ENCODE assay signal across 24 cellular contexts in genomic region chr6:161067749-161068148, GRCh38.
DNase-seq lines count a peak whose midpoint lies in the region; ATAC-seq, FAIRE-seq and TF ChIP-seq lines count a peak whose summit lies in the region.
"Had no signal": no experiment of that assay in that cellular context is flagged by ENCODE, and none has a peak within 500 bp of the region (broad histone marks: within the 10 kb centered on the region; RNA-seq: fewer than 3 reads in every experiment).

No MANE protein-coding gene starts in this region.

- intact Hi-C loops in testis (cut with DNase I; ENCODE audit: low total_unique reads), result no loop called here

- no peak for ATAC-seq in HG03175 (IDR thresholded peaks at IDR 0.05; ENCODE audit: unreplicated experiment)
- ATAC-seq: activated CD4-positive, CD25-positive, alpha-beta regulatory T cell treated with anti-CD3 and anti-CD28 coated beads, Interleukin-2, amount 50 U/mL, for 24 hours; activated CD8-positive, alpha-beta T cell treated with anti-CD3 and anti-CD28 coated beads, Interleukin-2, amount 10 ng/mL, durations not matched to agents 7 days and 5 days; activated naive CD8-positive, alpha-beta T cell treated with anti-CD3 and anti-CD28 coated beads, Interleukin-2, amount 50 U/mL, for 24 hours; CD8-positive, alpha-beta T cell; psoas muscle; T-cell had no signal

- no peaks in the 10 kb centered on the region for H3K36me3 ChIP-seq in testis (ENCODE audit: low read depth, missing control alignments)
- H3K36me3 ChIP-seq in suprapubic skin, result peaks cover 9% of the 10 kb centered on the region

- TF ChIP-seq CTCF in testis (IDR thresholded peaks at IDR 0.05), result no peak
- no peak for TF ChIP-seq CTCF in suprapubic skin (IDR thresholded peaks at IDR 0.05)

- DNase-seq in NCI-H2107 treated with DMSO at 0.1 percent for 48 hours (lab: John Stamatoyannopoulos, UW; ENCODE audit: unreplicated experiment) (peak; percentile 56), NCI-H2107 (lab: John Stamatoyannopoulos, UW) (no peak), NCI-H1436 treated with DMSO at 0.1 percent for 48 hours (lab: John Stamatoyannopoulos, UW) (peak; percentile 66), NCI-H524 treated with DMSO at 0.1 percent for 48 hours (lab: John Stamatoyannopoulos, UW) (peak; percentile 68), frontal cortex (ENCODE audit: low spot score in 2 of 2) (no peak), testis (no peak), suprapubic skin (ENCODE audit: low spot score in 2 of 2) (no peak)
- DNase-seq: 8988T; activated CD8-positive, alpha-beta T cell treated with anti-CD3 and anti-CD28 coated beads, Interleukin-2, amount 10 ng/mL, durations not matched to agents 7 days and 5 days; activated gamma-delta T cell; activated naive CD8-positive, alpha-beta T cell treated with anti-CD3 and anti-CD28 coated beads, Interleukin-2, amount 50 U/mL, for 24 hours; activated T-cell treated with anti-CD3 and anti-CD28 coated beads, Interleukin-2, amount 50 U/mL, for 1 hour; CD8-positive, alpha-beta T cell; effector CD4-positive, alpha-beta T cell; foreskin fibroblast; H7; NCI-H446; psoas muscle; T-cell had no signal

- H3K4me1 ChIP-seq in testis (no peaks in the 10 kb centered on the region), suprapubic skin (no peaks in the 10 kb centered on the region)
- H3K4me1 ChIP-seq: psoas muscle had no signal

- H3K9me3 ChIP-seq in testis (no peaks in the 10 kb centered on the region), suprapubic skin (no peaks in the 10 kb centered on the region)
- H3K9me3 ChIP-seq: neutrophil, psoas muscle, SJSA1 had no signal

- WGBS in testis, 2 donors, result 85 to 89% methylated on average over 3 of the region's 3 CpGs
- WGBS in suprapubic skin, result 75% methylated on average over 3 of the region's 3 CpGs

- H3K27ac ChIP-seq in testis (no peak overlapping the region), suprapubic skin (no peak overlapping the region)
- H3K27ac ChIP-seq: HL-60, neutrophil, psoas muscle, SJSA1 had no signal

- FAIRE-seq in frontal cortex (lab: Jason Lieb, UNC), result peak; percentile 6

- H3K4me3 ChIP-seq in testis (no peak overlapping the region), suprapubic skin (no peak overlapping the region)
- H3K4me3 ChIP-seq: psoas muscle, SJSA1 had no signal

- TF ChIP-seq POLR2A in testis (IDR thresholded peaks at IDR 0.05), result no peak
- no peak for TF ChIP-seq POLR2A in suprapubic skin (IDR thresholded peaks at IDR 0.05)

- TF ChIP-seq EP300 in suprapubic skin (IDR thresholded peaks at IDR 0.05), result no peak

- no peaks in the 10 kb centered on the region for H3K27me3 ChIP-seq in testis
- no peaks in the 10 kb centered on the region for H3K27me3 ChIP-seq in suprapubic skin
- H3K27me3 ChIP-seq: neutrophil, SJSA1 had no signal

Comparison
In these comparisons a context has a peak if more than half of its experiments do, and no peak if none do; other contexts are left out.
1. DNase-seq: peak in NCI-H2107 treated with DMSO at 0.1 percent for 48 hours (single experiment), NCI-H1436 treated with DMSO at 0.1 percent for 48 hours (single experiment) and NCI-H524 treated with DMSO at 0.1 percent for 48 hours (single experiment); none in NCI-H2107 (single experiment), frontal cortex (0 of 2), testis (single experiment) and suprapubic skin (0 of 2).